In the genomic region with DNA sequence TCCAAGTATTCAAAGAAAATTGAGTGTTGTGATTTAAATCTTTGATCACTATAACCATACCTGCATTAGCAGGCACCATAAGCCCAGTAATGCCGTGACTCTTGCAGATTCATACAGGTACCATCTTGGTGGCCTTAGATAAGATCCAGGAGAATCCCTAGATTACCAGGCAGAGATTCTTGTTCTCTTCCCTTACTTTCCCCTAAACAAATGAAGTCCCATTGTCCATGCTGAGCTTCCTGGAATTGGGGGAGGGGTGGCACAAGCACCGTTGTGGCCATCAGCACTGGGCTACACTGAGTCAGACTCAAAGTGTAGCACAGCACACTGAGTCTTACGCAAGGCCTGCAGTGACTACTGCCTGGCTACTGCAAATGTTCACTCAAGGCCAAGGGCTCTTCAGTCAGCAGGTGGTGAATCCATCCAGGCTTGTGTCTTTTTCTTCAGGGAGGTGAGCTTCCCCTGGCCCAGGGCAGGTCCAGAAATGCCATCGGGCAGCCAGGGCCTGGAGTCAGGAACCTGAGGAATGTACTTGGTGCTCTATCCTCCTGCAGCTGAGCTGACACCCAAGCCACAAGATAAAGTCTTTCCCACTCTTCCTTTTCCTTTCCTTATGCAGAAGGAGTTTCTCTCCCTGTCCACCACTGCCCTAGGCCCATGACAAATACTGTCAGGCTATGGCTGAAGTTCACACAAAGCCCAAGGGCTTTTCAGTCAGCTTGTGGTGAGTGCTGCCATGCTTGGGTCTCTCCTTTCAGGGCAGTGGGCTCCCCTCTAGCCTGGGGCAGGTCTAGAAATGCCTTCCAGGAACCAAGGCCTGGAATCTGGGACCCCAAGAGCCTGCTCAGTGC, we compare ENCODE assay signal across 14 cellular contexts. TPM values are rescaled to one million over a fixed set of nuclear protein-coding genes. Genes with fewer than 3 reads are reported as not detected.
DNase-seq lines count a peak whose midpoint lies in the region; ATAC-seq and TF ChIP-seq lines count a peak whose summit lies in the region.
"Had no signal": no experiment of that assay in that cellular context is flagged by ENCODE, and none has a peak within 500 bp of the region (broad histone marks: within the 10 kb centered on the region; RNA-seq: fewer than 3 reads in every experiment).

No MANE protein-coding gene starts in this region.

- WGBS in urinary bladder, result 88% methylated on average over 4 of the region's 4 CpGs

- no peak for TF ChIP-seq CTCF in foreskin keratinocyte (conservative IDR thresholded peaks at IDR 0.05)

- intact Hi-C loops in Right ventricle myocardium inferior (cut with DNase I), result no loop called here

- peak overlapping the region; percentile 58 to 62 for H3K27ac Mint-ChIP-seq in activated naive CD4-positive, alpha-beta T cell treated with anti-CD3 and anti-CD28 coated beads, Interleukin-2, amount 50 U/mL, for 72 hours
- H3K27ac Mint-ChIP-seq: nephron progenitor cell had no signal

- H3K4me3 ChIP-seq in urinary bladder (ENCODE audit: low read depth, low read length), result no peak overlapping the region
- H3K4me3 ChIP-seq: upper lobe of left lung had no signal

- peaks cover 58 to 88% of the 10 kb centered on the region in 2 donors for H3K36me3 Mint-ChIP-seq in activated naive CD4-positive, alpha-beta T cell treated with anti-CD3 and anti-CD28 coated beads, Interleukin-2, amount 50 U/mL, for 72 hours

- no peaks in the 10 kb centered on the region for H3K27me3 ChIP-seq in foreskin keratinocyte
- H3K27me3 ChIP-seq: upper lobe of left lung had no signal

- no peaks in the 10 kb centered on the region for H3K36me3 ChIP-seq in urinary bladder (ENCODE audit: insufficient read depth)
- H3K36me3 ChIP-seq: upper lobe of left lung had no signal

- peaks cover 43 to 53% of the 10 kb centered on the region in 2 donors for H3K9me3 Mint-ChIP-seq in activated naive CD4-positive, alpha-beta T cell treated with anti-CD3 and anti-CD28 coated beads, Interleukin-2, amount 50 U/mL, for 72 hours

- DNase-seq in activated naive CD4-positive, alpha-beta T cell treated with anti-CD3 and anti-CD28 coated beads, Interleukin-2, amount 50 U/mL, for 72 hours (ENCODE audit: low spot score in 2 of 2), result no peak
- DNase-seq in activated naive CD4-positive, alpha-beta T cell treated with anti-CD3 and anti-CD28 coated beads, Interleukin-2, amount 50 U/mL, for 16 hours, result no peak
- peak; percentile 48 for DNase-seq in T1000 (lab: John Stamatoyannopoulos, UW)
- DNase-seq in foreskin keratinocyte, result peak; percentile 41 to 82
- no peak for DNase-seq in superior temporal gyrus (ENCODE audit: extremely low spot score)
- DNase-seq in Right ventricle myocardium inferior (ENCODE audit: missing footprints), result no peak
- DNase-seq: activated T-cell treated with anti-CD3 and anti-CD28 coated beads for 4 hours, Karpas-422, nephron progenitor cell, T-helper 9 cell, upper lobe of left lung had no signal

- no peak for ATAC-seq in activated naive CD4-positive, alpha-beta T cell treated with anti-CD3 and anti-CD28 coated beads, Interleukin-2, amount 50 U/mL, for 72 hours
- peak; percentile 80 for ATAC-seq in foreskin keratinocyte
- ATAC-seq in Right ventricle myocardium inferior, result no peak
- no peak for ATAC-seq in GM21529 (IDR thresholded peaks at IDR 0.05; ENCODE audit: unreplicated experiment)

- H3K4me1 ChIP-seq in foreskin keratinocyte, result no peaks in the 10 kb centered on the region
- no peaks in the 10 kb centered on the region for H3K4me1 ChIP-seq in urinary bladder (ENCODE audit: insufficient read depth)
- H3K4me1 ChIP-seq: upper lobe of left lung had no signal

- no peak overlapping the region for H3K27ac ChIP-seq in foreskin keratinocyte
- H3K27ac ChIP-seq in urinary bladder (ENCODE audit: low read depth), result peak overlapping the region; percentile 12
- H3K27ac ChIP-seq: upper lobe of left lung had no signal

RNA-seq across cellular contexts. Expression of gene CD28, which starts 52.6 kb away (rescaled TPM):
- 100 to 1,000 TPM; 159 to 191 TPM for total RNA-seq in activated naive CD4-positive, alpha-beta T cell treated with anti-CD3 and anti-CD28 coated beads, Interleukin-2, amount 50 U/mL, for 72 hours
- total RNA-seq in foreskin keratinocyte, result not detected in 2 replicates
- polyA plus RNA-seq in foreskin keratinocyte, result not detected in 2 replicates
- total RNA-seq in urinary bladder, result 6.1 TPM
- polyA plus RNA-seq in urinary bladder, result 0.33 TPM
- 0.78 TPM for total RNA-seq in Right ventricle myocardium inferior
- polyA plus RNA-seq: BJ had no signal

Comparison
In these comparisons a context has a peak if more than half of its experiments do, and no peak if none do; other contexts are left out.
1. DNase-seq: peak in T1000 (single experiment) and foreskin keratinocyte (2 of 2); none in activated naive CD4-positive, alpha-beta T cell treated with anti-CD3 and anti-CD28 coated beads, Interleukin-2, amount 50 U/mL, for 72 hours (0 of 2), activated naive CD4-positive, alpha-beta T cell treated with anti-CD3 and anti-CD28 coated beads, Interleukin-2, amount 50 U/mL, for 16 hours (single experiment), superior temporal gyrus (single experiment) and Right ventricle myocardium inferior (single experiment).
2. RNA of gene CD28, which starts 52.6 kb away (total RNA-seq): 159 to 191 TPM in activated naive CD4-positive, alpha-beta T cell treated with anti-CD3 and anti-CD28 coated beads, Interleukin-2, amount 50 U/mL, for 72 hours; 6.1 TPM in urinary bladder (single experiment), 0.78 TPM in Right ventricle myocardium inferior (single experiment) and not detected in foreskin keratinocyte; every median in the first group is over 10 times any median in the second.